29 cellular contexts compared by ENCODE assay signal in the genomic region with DNA sequence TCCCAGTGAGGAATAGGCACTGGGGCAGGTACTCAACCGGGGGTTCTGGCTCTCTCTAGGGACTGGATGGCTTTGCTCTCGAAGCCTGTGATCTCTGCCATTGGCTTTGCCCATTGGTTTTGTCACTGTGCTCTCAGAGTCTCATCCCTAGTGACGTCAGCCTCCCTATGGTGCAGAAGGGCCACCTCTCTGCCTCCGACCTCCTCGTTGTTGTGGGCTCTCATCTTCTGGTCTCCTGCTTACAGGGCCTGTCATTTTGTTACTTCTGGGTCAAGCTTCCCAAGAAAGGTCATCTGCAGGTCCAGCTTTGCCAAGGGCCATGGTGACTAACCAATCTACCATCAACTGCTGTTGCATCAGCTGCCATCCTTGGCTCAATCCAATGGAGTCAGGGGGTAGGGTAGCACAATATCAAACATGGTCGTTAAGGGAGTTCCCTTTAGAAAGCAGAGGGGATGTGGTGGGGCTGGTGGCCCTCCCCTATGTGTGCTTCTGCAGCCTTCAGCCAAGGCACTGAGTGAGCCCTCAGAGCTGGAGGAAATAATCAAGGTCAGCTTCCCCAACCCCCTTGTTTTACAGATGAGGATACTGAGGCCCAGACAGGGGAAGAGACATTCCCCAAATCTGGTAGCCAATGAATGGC.
"Had no signal": no experiment of that assay in that cellular context is flagged by ENCODE, and none has a peak within 500 bp of the region (broad histone marks: within the 10 kb centered on the region; RNA-seq: fewer than 3 reads in every experiment).

No MANE protein-coding gene starts in this region.

- H3K4me3 ChIP-seq: heart right ventricle, hepatocyte, left lung, lower lobe of right lung, neural progenitor cell, ovary, prostate gland, sigmoid colon, spleen, stomach, testis, thyroid gland, transverse colon, upper lobe of right lung had no signal

- H3K4me3 Mint-ChIP-seq: mesothelial cell of epicardium; naive B cell; natural killer cell; nephron progenitor cell; neural progenitor cell; stimulated activated naive B cell treated with anti-CD40 and anti-IgM and Interleukin-4, amounts not matched to agents 10 μg/mL and 1 μg/mL and 100 μg/mL, for 72 hours had no signal

- ATAC-seq: heart right ventricle; left colon; left lung; lower lobe of right lung; natural killer cell; right cardiac atrium; stimulated activated naive B cell treated with anti-CD40 and anti-IgM and Interleukin-4, amounts not matched to agents 10 μg/mL and 1 μg/mL and 100 μg/mL, for 72 hours; stimulated activated naive CD8-positive, alpha-beta T cell treated with anti-CD3 and anti-CD28 coated beads, Interleukin-15, Interleukin-2, amounts not matched to agents 100 U/mL and 50 U/mL, for 24 hours; upper lobe of right lung had no signal

- H3K4me2 ChIP-seq: hepatocyte, neural progenitor cell had no signal

- FAIRE-seq: keratinocyte, small intestine, urothelium cell line had no signal

- H3K36me3 Mint-ChIP-seq: mesothelial cell of epicardium; natural killer cell; stimulated activated naive B cell treated with anti-CD40 and anti-IgM and Interleukin-4, amounts not matched to agents 10 μg/mL and 1 μg/mL and 100 μg/mL, for 72 hours had no signal

- H3K4me1 Mint-ChIP-seq: mesothelial cell of epicardium, naive B cell, natural killer cell had no signal

- H2AFZ ChIP-seq: hepatocyte, neural progenitor cell had no signal

- DNase-seq: heart right ventricle; kidney glomerular epithelial cell; left colon; left lung; lower lobe of right lung; mammary epithelial cell; mesendoderm; naive B cell; natural killer cell; nephron progenitor cell; ovary; retina; right cardiac atrium; sigmoid colon; small intestine; spleen; stimulated activated naive B cell treated with anti-CD40 and anti-IgM and Interleukin-4, amounts not matched to agents 10 μg/mL and 1 μg/mL and 100 μg/mL, for 72 hours; stimulated activated naive CD8-positive, alpha-beta T cell treated with anti-CD3 and anti-CD28 coated beads, Interleukin-15, Interleukin-2, amounts not matched to agents 100 U/mL and 50 U/mL, for 24 hours; stomach; testis; thyroid gland; transverse colon; upper lobe of right lung had no signal

- H3K27ac Mint-ChIP-seq: mesothelial cell of epicardium; naive B cell; natural killer cell; nephron progenitor cell; stimulated activated naive B cell treated with anti-CD40 and anti-IgM and Interleukin-4, amounts not matched to agents 10 μg/mL and 1 μg/mL and 100 μg/mL, for 72 hours had no signal

- H3K27me3 ChIP-seq: hepatocyte, left lung, neural progenitor cell, ovary, testis, thyroid gland, upper lobe of right lung had no signal

- H3K4me1 ChIP-seq: lower lobe of right lung, neural progenitor cell, prostate gland, sigmoid colon, testis, transverse colon, upper lobe of right lung had no signal

- H3K9ac ChIP-seq: neural progenitor cell had no signal

- H3K27ac ChIP-seq: heart right ventricle, hepatocyte, left lung, lower lobe of right lung, neural progenitor cell, ovary, prostate gland, sigmoid colon, spleen, stomach, testis, thyroid gland, transverse colon, upper lobe of right lung had no signal

- H3K36me3 ChIP-seq: heart right ventricle, left lung, lower lobe of right lung, neural progenitor cell, ovary, prostate gland, sigmoid colon, spleen, stomach, thyroid gland, transverse colon, upper lobe of right lung had no signal

- H3K9me3 ChIP-seq: ovary, prostate gland, testis, thyroid gland, transverse colon, upper lobe of right lung had no signal

- H3K79me2 ChIP-seq: hepatocyte had no signal
